1 cellular context compared by ENCODE assay signal in genomic region chr9:98255578-98256296, GRCh38.
TF ChIP-seq lines count a peak whose summit lies in the region.

TBC1D2 (minus strand) TSS chr9:98255649; CDS start chr9:98255541, 108 bp downstream.

TF ChIP-seq in K562, 482 proteins besides CTCF, POLR2A, EP300 and RAD21 (continued from another document):
- TF ChIP-seq SMARCA4 (IDR thresholded peaks at IDR 0.05) (no peak), TAF7 (tag; IDR thresholded peaks at IDR 0.05) (peak; percentile 65), PKNOX1 (IDR thresholded peaks at IDR 0.05) (peak; percentile 89), TSHZ1 (CRISPR knock-in tag; IDR thresholded peaks at IDR 0.05) (no peak), TEAD1 (CRISPR knock-in tag; IDR thresholded peaks at IDR 0.05) (0 out of 4 replicates have a peak, but pooled peaks of 1 of the 2 experiments have one; percentile 11), POLR2H (tag; IDR thresholded peaks at IDR 0.05; ENCODE audit: low read depth) (no peak; the same call in 1 of the 2 replicates), CGGBP1 (CRISPR knock-in tag; IDR thresholded peaks at IDR 0.05) (no peak), ZNF165 (CRISPR knock-in tag; IDR thresholded peaks at IDR 0.05; ENCODE audit: borderline replicate concordance) (no peak), MYNN (IDR thresholded peaks at IDR 0.05) (peak; percentile 78), MYNN (CRISPR knock-in tag; IDR thresholded peaks at IDR 0.05) (no peak), SMAD3 (CRISPR knock-in tag; conservative IDR thresholded peaks at IDR 0.05) (no peak), ZNF740 (CRISPR knock-in tag; IDR thresholded peaks at IDR 0.05) (no peak), ZNF740 (tag; IDR thresholded peaks at IDR 0.05) (no peak), ZNF830 (CRISPR knock-in tag; IDR thresholded peaks at IDR 0.05) (peak; percentile 74; the same call in 1 of the 2 replicates), HNRNPUL1 (IDR thresholded peaks at IDR 0.05; ENCODE audit: low read length) (no peak), SMARCC2 (IDR thresholded peaks at IDR 0.05; ENCODE audit: low read depth) (no peak), CBX8 (IDR thresholded peaks at IDR 0.05; ENCODE audit: borderline replicate concordance, extremely low read depth, low read depth, low read length, poor library complexity, severe bottlenecking) (no peak)
